Comparison of ENCODE assay signal across 17 cellular contexts in genomic region chr15:80783275-80783674, GRCh38. TPM values are rescaled to one million over a fixed set of nuclear protein-coding genes. Genes with fewer than 3 reads are reported as not detected.
"Had no signal": no experiment of that assay in that cellular context is flagged by ENCODE, and none has a peak within 500 bp of the region (broad histone marks: within the 10 kb centered on the region; RNA-seq: fewer than 3 reads in every experiment).

No MANE protein-coding gene starts in this region.

- H3K36me3 ChIP-seq: gastrocnemius medialis, heart left ventricle, right atrium auricular region had no signal

- H3K4me3 Mint-ChIP-seq: activated CD4-positive, alpha-beta memory T cell treated with anti-CD3 and anti-CD28 coated beads, Interleukin-2, amount 10 ng/mL, durations not matched to agents 7 days and 5 days; activated naive CD8-positive, alpha-beta T cell treated with anti-CD3 and anti-CD28 coated beads for 36 hours; activated T-cell treated with anti-CD3 and anti-CD28 coated beads, Interleukin-2, amount 50 U/mL, for 4 hours; dendritic cell treated with granulocyte-macrophage colony-stimulating factor and Interleukin-4, amounts not matched to agents 40 ng/mL and 50 ng/mL, for 4 days; immature natural killer cell; stimulated activated memory B cell treated with anti-CD40 and anti-IgM and Interleukin-4, amounts not matched to agents 10 μg/mL and 1 μg/mL and 100 μg/mL, for 72 hours had no signal

- H3K36me3 Mint-ChIP-seq: activated naive CD8-positive, alpha-beta T cell treated with anti-CD3 and anti-CD28 coated beads for 36 hours; immature natural killer cell; stimulated activated memory B cell treated with anti-CD40 and anti-IgM and Interleukin-4, amounts not matched to agents 10 μg/mL and 1 μg/mL and 100 μg/mL, for 72 hours had no signal

- H3K27ac Mint-ChIP-seq: activated CD4-positive, alpha-beta memory T cell treated with anti-CD3 and anti-CD28 coated beads, Interleukin-2, amount 10 ng/mL, durations not matched to agents 7 days and 5 days; activated naive CD8-positive, alpha-beta T cell treated with anti-CD3 and anti-CD28 coated beads for 36 hours; dendritic cell treated with granulocyte-macrophage colony-stimulating factor and Interleukin-4, amounts not matched to agents 40 ng/mL and 50 ng/mL, for 4 days; immature natural killer cell; nephron; progenitor cell of endocrine pancreas; stimulated activated memory B cell treated with anti-CD40 and anti-IgM and Interleukin-4, amounts not matched to agents 10 μg/mL and 1 μg/mL and 100 μg/mL, for 72 hours had no signal

- H3K27me3 ChIP-seq: right atrium auricular region had no signal

- DNase-seq: activated CD4-positive, alpha-beta memory T cell treated with anti-CD3 and anti-CD28 coated beads, Interleukin-2, amount 10 ng/mL, durations not matched to agents 7 days and 5 days; activated CD4-positive, CD25-positive, alpha-beta regulatory T cell treated with anti-CD3 and anti-CD28 coated beads, Interleukin-2, amount 50 U/mL, for 72 hours; activated gamma-delta T cell; activated naive CD8-positive, alpha-beta T cell treated with anti-CD3 and anti-CD28 coated beads for 36 hours; activated T-cell treated with anti-CD3 and anti-CD28 coated beads, Interleukin-2, amount 50 U/mL, for 4 hours; aorta; effector memory CD4-positive, alpha-beta T cell; gastrocnemius medialis; heart left ventricle; immature natural killer cell; nucleus accumbens; stimulated activated CD4-positive, alpha-beta T cell treated with anti-CD3 and anti-CD28 coated beads, Interleukin-2, amount 100 ng/mL, for 48 hours had no signal

- H3K9me3 Mint-ChIP-seq: activated CD4-positive, alpha-beta memory T cell treated with anti-CD3 and anti-CD28 coated beads, Interleukin-2, amount 10 ng/mL, durations not matched to agents 7 days and 5 days; activated naive CD8-positive, alpha-beta T cell treated with anti-CD3 and anti-CD28 coated beads for 36 hours; activated T-cell treated with anti-CD3 and anti-CD28 coated beads, Interleukin-2, amount 50 U/mL, for 4 hours; dendritic cell treated with granulocyte-macrophage colony-stimulating factor and Interleukin-4, amounts not matched to agents 40 ng/mL and 50 ng/mL, for 4 days; immature natural killer cell; nephron; stimulated activated memory B cell treated with anti-CD40 and anti-IgM and Interleukin-4, amounts not matched to agents 10 μg/mL and 1 μg/mL and 100 μg/mL, for 72 hours had no signal

- H3K4me3 ChIP-seq: gastrocnemius medialis, heart left ventricle, right atrium auricular region had no signal

- ATAC-seq: gastrocnemius medialis; heart left ventricle; stimulated activated memory B cell treated with anti-CD40 and anti-IgM and Interleukin-4, amounts not matched to agents 10 μg/mL and 1 μg/mL and 100 μg/mL, for 72 hours had no signal

- H3K27ac ChIP-seq: gastrocnemius medialis, heart left ventricle, right atrium auricular region had no signal

- H3K9me3 ChIP-seq: gastrocnemius medialis, heart left ventricle, right atrium auricular region had no signal

RNA-seq across cellular contexts. Expression of gene CEMIP, which starts 4.1 kb away (rescaled TPM):
- total RNA-seq: activated CD4-positive, alpha-beta memory T cell treated with anti-CD3 and anti-CD28 coated beads, Interleukin-2, amount 10 ng/mL, durations not matched to agents 7 days and 5 days; activated naive CD8-positive, alpha-beta T cell treated with anti-CD3 and anti-CD28 coated beads for 36 hours had no signal
